Comparison of ENCODE assay signal across 13 cellular contexts in genomic region chr10:13614530-13615332, GRCh38. TPM values are rescaled to one million over a fixed set of nuclear protein-coding genes. Genes with fewer than 3 reads are reported as not detected.
DNase-seq lines count a peak whose midpoint lies in the region; ATAC-seq and TF ChIP-seq lines count a peak whose summit lies in the region.
"Had no signal": no experiment of that assay in that cellular context is flagged by ENCODE, and none has a peak within 500 bp of the region (broad histone marks: within the 10 kb centered on the region; RNA-seq: fewer than 3 reads in every experiment).

No MANE protein-coding gene starts in this region.

- intact Hi-C loops in Right ventricle myocardium inferior (cut with DNase I) (loop anchor here (5.0 kb wide), 2 partner anchors 48 to 478 kb away; no protein-coding TSS in a partner anchor), Right ventricle myocardium superior (cut with DNase I) (loop anchor here (5.0 to 10.0 kb wide), 2 partner anchors 50 to 163 kb away; no protein-coding TSS in a partner anchor), aorta (cut with DNase I) (no loop called here)

- H3K36me3 ChIP-seq in aorta (ENCODE audit: control insufficient read depth in 1 of 2, insufficient read depth in 2 of 2, low read length in 1 of 2) (peaks cover 0 to 2% of the 10 kb centered on the region in 2 donors), MG63 (peaks cover 24% of the 10 kb centered on the region)

- peaks cover 64% of the 10 kb centered on the region for H3K36me3 Mint-ChIP-seq in brain

- WGBS in aorta, 2 donors = 41 to 47% methylated on average over 8 of the region's 8 CpGs

- H3K27me3 ChIP-seq in aorta (ENCODE audit: control insufficient read depth in 1 of 2, insufficient read depth in 2 of 2, low read length in 1 of 2) = no peaks in the 10 kb centered on the region
- no peaks in the 10 kb centered on the region for H3K27me3 ChIP-seq in MG63
- H3K27me3 ChIP-seq: dorsolateral prefrontal cortex had no signal

- peak overlapping the region in 4 of 5 experiments; percentile 35 to 66 (median 56) for H3K27ac Mint-ChIP-seq in brain

- H3K9me3 ChIP-seq in aorta (ENCODE audit: control insufficient read depth, low read length) (no peaks in the 10 kb centered on the region), MG63 (no peaks in the 10 kb centered on the region)

- peak in 1 of 2 experiments; percentile 25 for TF ChIP-seq CTCF in brain (conservative IDR thresholded peaks at IDR 0.05)

- H3K27ac ChIP-seq in aorta (ENCODE audit: low read depth in 1 of 2, low read length in 2 of 2) = no peak overlapping the region
- H3K27ac ChIP-seq: dorsolateral prefrontal cortex, KMS-11 had no signal

- no peaks in the 10 kb centered on the region for H3K27me3 Mint-ChIP-seq in brain

- H3K9me3 Mint-ChIP-seq in brain = no peaks in the 10 kb centered on the region

- DNase-seq in Right ventricle myocardium inferior (ENCODE audit: missing footprints) = no peak
- no peak for DNase-seq in Right ventricle myocardium superior
- peak; percentile 52 for DNase-seq in iPS-NIHi7 (ENCODE audit: extremely low spot score)
- no peak for DNase-seq in aorta
- no peak for DNase-seq in MG63
- DNase-seq: 8988T; dorsolateral prefrontal cortex; NK-92 treated with Interleukin-12 subunit alpha and Interleukin-12 subunit beta, amount 100 ng/mL, for 24 hours had no signal

- H3K4me1 ChIP-seq in aorta (ENCODE audit: control insufficient read depth in 1 of 2, insufficient read depth in 2 of 2, low read length in 2 of 2) = no peaks in the 10 kb centered on the region

- peaks cover 41% of the 10 kb centered on the region for H3K4me1 Mint-ChIP-seq in brain

- H3K4me3 Mint-ChIP-seq in brain = peak overlapping the region in 1 of 5 experiments; percentile 34

- ATAC-seq in Right ventricle myocardium inferior (peak; percentile 34), Right ventricle myocardium superior (ENCODE audit: poor library complexity) (no peak), aorta (ENCODE audit: low FRiP score) (peak; percentile 57), HG03025 (IDR thresholded peaks at IDR 0.05; ENCODE audit: low FRiP score, unreplicated experiment) (no peak), GM18520 (IDR thresholded peaks at IDR 0.05; ENCODE audit: unreplicated experiment) (no peak)
- ATAC-seq: left lobe of liver had no signal

- H3K4me3 ChIP-seq in aorta (ENCODE audit: low read length in 2 of 2) = no peak overlapping the region
- no peak overlapping the region for H3K4me3 ChIP-seq in MG63

RNA-seq across cellular contexts. Expression of gene PRPF18, which starts 28.0 kb away (rescaled TPM):
- total RNA-seq in Right ventricle myocardium inferior (13.9 TPM), Right ventricle myocardium superior (14.9 TPM), aorta (10 to 100 TPM; 21.0 to 21.6 TPM)
- polyA plus RNA-seq in brain (ENCODE audit: insufficient read depth, low read depth, low replicate concordance) (19.6 TPM), aorta (10 to 100 TPM; 11.9 to 18.8 TPM)
- total RNA-seq in MG63 (2014; rRNA removed; shearing (Covaris generic); ENCODE audit: low replicate concordance) = 18.3 and 23.8 TPM in 2 replicates

Comparison
In these comparisons a context has a peak if more than half of its experiments do, and no peak if none do; other contexts are left out.
1. ATAC-seq: peak in Right ventricle myocardium inferior (single experiment) and aorta (single experiment); none in Right ventricle myocardium superior (single experiment), HG03025 (single experiment) and GM18520 (single experiment).
2. intact Hi-C loops: an anchor here in Right ventricle myocardium inferior (5.0 kb wide) and Right ventricle myocardium superior (5.0 to 10.0 kb wide); none called in aorta.